In the genomic region with DNA sequence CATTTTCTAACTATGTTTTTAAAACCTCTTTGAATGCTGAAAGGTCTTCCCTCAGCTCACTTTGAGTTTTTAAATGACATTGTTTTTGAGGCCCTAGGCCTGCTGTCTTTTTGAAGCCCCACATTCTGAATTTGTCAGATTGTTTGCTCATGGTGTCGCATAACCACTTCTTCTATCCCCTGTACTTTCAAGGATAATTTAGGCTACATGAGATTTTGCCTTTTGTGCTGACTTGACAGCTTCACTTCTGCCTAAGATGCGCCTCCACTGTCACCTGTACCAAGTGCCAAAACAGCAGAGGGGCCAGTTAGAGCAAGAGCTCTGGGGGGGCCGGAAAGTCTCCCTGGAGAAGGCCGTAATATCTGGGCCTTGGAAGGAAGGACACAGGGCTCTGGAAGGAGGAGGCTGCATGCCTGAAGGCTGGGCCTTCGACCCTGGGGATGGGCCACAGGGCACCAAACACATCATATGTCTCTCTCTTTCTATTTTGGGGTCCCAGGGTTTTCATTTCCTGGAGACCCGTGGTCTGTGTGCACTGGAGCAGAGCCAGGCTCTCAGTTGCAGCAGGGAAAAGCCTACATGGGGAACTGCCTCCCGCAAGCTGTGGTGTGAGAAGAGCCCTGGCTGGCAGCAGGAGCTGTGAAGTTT, we compare ENCODE assay signal across 2 cellular contexts.
TF ChIP-seq lines count a peak whose summit lies in the region.

No MANE protein-coding gene starts in this region.

TF ChIP-seq in GM23338, 12 proteins besides CTCF, POLR2A, EP300 and RAD21:
- TF ChIP-seq POLR2AphosphoS5 (IDR thresholded peaks at IDR 0.05; ENCODE audit: low read depth) (no peak), STAT1 (IDR thresholded peaks at IDR 0.05; ENCODE audit: unreplicated experiment) (no peak), EZH2phosphoT487 (IDR thresholded peaks at IDR 0.05; ENCODE audit: unreplicated experiment) (no peak), ZNF114 (CRISPR knock-in tag; IDR thresholded peaks at IDR 0.05) (no peak), EZH2 (IDR thresholded peaks at IDR 0.05; ENCODE audit: low read depth, unreplicated experiment) (no peak)
TF ChIP-seq in GM23338: peak in this region for 0.

TF ChIP-seq in K562, 482 proteins besides CTCF, POLR2A, EP300 and RAD21:
- no peak for TF ChIP-seq BMI1 (IDR thresholded peaks at IDR 0.05; ENCODE audit: low read length)
- TF ChIP-seq FOXA1 (IDR thresholded peaks at IDR 0.05; ENCODE audit: borderline replicate concordance): no peak
- peak; percentile 36; the same call in 1 of the 2 replicates for TF ChIP-seq MAFK (IDR thresholded peaks at IDR 0.05; ENCODE audit: low read length)
- no peak for TF ChIP-seq FOXP1 (CRISPR knock-in tag; IDR thresholded peaks at IDR 0.05)
- peak; percentile 57 for TF ChIP-seq C11orf30 (IDR thresholded peaks at IDR 0.05; ENCODE audit: low read depth)
- TF ChIP-seq MAFG (tag; conservative IDR thresholded peaks at IDR 0.05): peak; percentile 49; the same call in 1 of the 2 replicates
- TF ChIP-seq, protein P1, sequence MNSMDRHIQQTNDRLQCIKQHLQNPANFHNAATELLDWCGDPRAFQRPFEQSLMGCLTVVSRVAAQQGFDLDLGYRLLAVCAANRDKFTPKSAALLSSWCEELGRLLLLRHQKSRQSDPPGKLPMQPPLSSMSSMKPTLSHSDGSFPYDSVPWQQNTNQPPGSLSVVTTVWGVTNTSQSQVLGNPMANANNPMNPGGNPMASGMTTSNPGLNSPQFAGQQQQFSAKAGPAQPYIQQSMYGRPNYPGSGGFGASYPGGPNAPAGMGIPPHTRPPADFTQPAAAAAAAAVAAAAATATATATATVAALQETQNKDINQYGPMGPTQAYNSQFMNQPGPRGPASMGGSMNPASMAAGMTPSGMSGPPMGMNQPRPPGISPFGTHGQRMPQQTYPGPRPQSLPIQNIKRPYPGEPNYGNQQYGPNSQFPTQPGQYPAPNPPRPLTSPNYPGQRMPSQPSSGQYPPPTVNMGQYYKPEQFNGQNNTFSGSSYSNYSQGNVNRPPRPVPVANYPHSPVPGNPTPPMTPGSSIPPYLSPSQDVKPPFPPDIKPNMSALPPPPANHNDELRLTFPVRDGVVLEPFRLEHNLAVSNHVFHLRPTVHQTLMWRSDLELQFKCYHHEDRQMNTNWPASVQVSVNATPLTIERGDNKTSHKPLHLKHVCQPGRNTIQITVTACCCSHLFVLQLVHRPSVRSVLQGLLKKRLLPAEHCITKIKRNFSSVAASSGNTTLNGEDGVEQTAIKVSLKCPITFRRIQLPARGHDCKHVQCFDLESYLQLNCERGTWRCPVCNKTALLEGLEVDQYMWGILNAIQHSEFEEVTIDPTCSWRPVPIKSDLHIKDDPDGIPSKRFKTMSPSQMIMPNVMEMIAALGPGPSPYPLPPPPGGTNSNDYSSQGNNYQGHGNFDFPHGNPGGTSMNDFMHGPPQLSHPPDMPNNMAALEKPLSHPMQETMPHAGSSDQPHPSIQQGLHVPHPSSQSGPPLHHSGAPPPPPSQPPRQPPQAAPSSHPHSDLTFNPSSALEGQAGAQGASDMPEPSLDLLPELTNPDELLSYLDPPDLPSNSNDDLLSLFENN (IDR thresholded peaks at IDR 0.05; ENCODE audit: low read depth in 2 of 2, low read length in 2 of 2): no peak
- no peak for TF ChIP-seq POLR2B (IDR thresholded peaks at IDR 0.05; ENCODE audit: low read depth, partially characterized antibody)
- TF ChIP-seq NONO (IDR thresholded peaks at IDR 0.05; ENCODE audit: low read depth in 2 of 2, low read length in 1 of 2): no peak
- TF ChIP-seq MAFF (IDR thresholded peaks at IDR 0.05; ENCODE audit: low read length): peak; percentile 42
- TF ChIP-seq, protein P2, sequence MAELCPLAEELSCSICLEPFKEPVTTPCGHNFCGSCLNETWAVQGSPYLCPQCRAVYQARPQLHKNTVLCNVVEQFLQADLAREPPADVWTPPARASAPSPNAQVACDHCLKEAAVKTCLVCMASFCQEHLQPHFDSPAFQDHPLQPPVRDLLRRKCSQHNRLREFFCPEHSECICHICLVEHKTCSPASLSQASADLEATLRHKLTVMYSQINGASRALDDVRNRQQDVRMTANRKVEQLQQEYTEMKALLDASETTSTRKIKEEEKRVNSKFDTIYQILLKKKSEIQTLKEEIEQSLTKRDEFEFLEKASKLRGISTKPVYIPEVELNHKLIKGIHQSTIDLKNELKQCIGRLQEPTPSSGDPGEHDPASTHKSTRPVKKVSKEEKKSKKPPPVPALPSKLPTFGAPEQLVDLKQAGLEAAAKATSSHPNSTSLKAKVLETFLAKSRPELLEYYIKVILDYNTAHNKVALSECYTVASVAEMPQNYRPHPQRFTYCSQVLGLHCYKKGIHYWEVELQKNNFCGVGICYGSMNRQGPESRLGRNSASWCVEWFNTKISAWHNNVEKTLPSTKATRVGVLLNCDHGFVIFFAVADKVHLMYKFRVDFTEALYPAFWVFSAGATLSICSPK (IDR thresholded peaks at IDR 0.05; ENCODE audit: borderline replicate concordance): no peak
- TF ChIP-seq, protein P3, sequence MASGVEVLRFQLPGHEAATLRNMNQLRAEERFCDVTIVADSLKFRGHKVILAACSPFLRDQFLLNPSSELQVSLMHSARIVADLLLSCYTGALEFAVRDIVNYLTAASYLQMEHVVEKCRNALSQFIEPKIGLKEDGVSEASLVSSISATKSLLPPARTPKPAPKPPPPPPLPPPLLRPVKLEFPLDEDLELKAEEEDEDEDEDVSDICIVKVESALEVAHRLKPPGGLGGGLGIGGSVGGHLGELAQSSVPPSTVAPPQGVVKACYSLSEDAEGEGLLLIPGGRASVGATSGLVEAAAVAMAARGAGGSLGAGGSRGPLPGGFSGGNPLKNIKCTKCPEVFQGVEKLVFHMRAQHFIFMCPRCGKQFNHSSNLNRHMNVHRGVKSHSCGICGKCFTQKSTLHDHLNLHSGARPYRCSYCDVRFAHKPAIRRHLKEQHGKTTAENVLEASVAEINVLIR (CRISPR knock-in tag; IDR thresholded peaks at IDR 0.05): no peak
- peak; percentile 72 for TF ChIP-seq ZNF316 (IDR thresholded peaks at IDR 0.05)
- TF ChIP-seq, protein P4, sequence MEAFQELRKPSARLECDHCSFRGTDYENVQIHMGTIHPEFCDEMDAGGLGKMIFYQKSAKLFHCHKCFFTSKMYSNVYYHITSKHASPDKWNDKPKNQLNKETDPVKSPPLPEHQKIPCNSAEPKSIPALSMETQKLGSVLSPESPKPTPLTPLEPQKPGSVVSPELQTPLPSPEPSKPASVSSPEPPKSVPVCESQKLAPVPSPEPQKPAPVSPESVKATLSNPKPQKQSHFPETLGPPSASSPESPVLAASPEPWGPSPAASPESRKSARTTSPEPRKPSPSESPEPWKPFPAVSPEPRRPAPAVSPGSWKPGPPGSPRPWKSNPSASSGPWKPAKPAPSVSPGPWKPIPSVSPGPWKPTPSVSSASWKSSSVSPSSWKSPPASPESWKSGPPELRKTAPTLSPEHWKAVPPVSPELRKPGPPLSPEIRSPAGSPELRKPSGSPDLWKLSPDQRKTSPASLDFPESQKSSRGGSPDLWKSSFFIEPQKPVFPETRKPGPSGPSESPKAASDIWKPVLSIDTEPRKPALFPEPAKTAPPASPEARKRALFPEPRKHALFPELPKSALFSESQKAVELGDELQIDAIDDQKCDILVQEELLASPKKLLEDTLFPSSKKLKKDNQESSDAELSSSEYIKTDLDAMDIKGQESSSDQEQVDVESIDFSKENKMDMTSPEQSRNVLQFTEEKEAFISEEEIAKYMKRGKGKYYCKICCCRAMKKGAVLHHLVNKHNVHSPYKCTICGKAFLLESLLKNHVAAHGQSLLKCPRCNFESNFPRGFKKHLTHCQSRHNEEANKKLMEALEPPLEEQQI (IDR thresholded peaks at IDR 0.05): no peak
- TF ChIP-seq RBM17 (IDR thresholded peaks at IDR 0.05; ENCODE audit: borderline replicate concordance, low read depth, low read length): no peak
- TF ChIP-seq, protein P5, sequence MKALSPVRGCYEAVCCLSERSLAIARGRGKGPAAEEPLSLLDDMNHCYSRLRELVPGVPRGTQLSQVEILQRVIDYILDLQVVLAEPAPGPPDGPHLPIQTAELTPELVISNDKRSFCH (CRISPR knock-in tag; IDR thresholded peaks at IDR 0.05): no peak
- TF ChIP-seq, protein P5 (tag; IDR thresholded peaks at IDR 0.05): no peak
- TF ChIP-seq ELF1 (tag; IDR thresholded peaks at IDR 0.05): no peak
